In the genomic region with DNA sequence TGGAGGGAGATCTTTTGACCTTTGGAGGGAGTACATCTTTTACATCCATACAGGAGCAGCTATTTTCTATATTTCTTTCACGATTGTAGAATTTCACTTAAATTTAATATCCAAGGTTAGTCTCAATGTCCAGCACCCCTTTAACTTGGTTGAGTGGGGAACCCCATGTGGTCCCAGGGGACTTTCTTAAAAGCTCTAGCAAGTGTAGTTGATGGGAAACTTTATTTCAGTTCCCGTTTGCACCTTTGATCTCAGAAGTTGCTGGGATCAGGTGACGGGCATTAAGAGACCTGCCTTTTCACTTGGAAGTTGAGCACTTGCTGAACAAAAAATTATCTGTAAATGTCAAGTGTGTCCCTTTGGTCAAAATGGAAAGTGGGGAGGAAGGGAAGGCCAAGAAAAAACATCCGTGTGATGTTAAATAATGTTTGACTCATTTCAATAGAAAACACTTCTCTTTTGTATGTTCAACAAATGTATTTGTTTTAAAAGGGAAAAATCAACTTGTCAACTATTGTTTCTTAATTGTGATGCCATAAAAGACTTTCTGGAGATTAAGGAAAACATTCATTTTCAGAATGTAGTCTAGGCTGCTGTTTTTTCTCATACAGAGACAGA, we compare ENCODE assay signal across 20 cellular contexts.
DNase-seq lines count a peak whose midpoint lies in the region; ATAC-seq, FAIRE-seq and TF ChIP-seq lines count a peak whose summit lies in the region.
"Had no signal": no experiment of that assay in that cellular context is flagged by ENCODE, and none has a peak within 500 bp of the region (broad histone marks: within the 10 kb centered on the region; RNA-seq: fewer than 3 reads in every experiment).

No MANE protein-coding gene starts in this region.

- peaks cover 75% of the 10 kb centered on the region for H4K20me1 ChIP-seq in smooth muscle cell (ENCODE audit: low read depth)

- H3K36me3 Mint-ChIP-seq in T-helper 17 cell (ENCODE audit: low read depth): no peaks in the 10 kb centered on the region
- peaks cover 9 to 16% of the 10 kb centered on the region in 2 donors for H3K36me3 Mint-ChIP-seq in stimulated activated naive B cell treated with anti-CD40 and anti-IgM and Interleukin-4, amounts not matched to agents 10 μg/mL and 1 μg/mL and 100 μg/mL, for 72 hours

- peaks cover 20% of the 10 kb centered on the region for H3K4me1 Mint-ChIP-seq in T-helper 17 cell
- peaks cover 17 to 34% of the 10 kb centered on the region in 2 donors for H3K4me1 Mint-ChIP-seq in stimulated activated naive B cell treated with anti-CD40 and anti-IgM and Interleukin-4, amounts not matched to agents 10 μg/mL and 1 μg/mL and 100 μg/mL, for 72 hours

- no peak overlapping the region for H3K9ac ChIP-seq in smooth muscle cell (ENCODE audit: low read depth)
- H3K9ac ChIP-seq: SK-N-SH had no signal

- H3K27ac Mint-ChIP-seq in T-helper 17 cell: peak overlapping the region; percentile 96
- no peak overlapping the region for H3K27ac Mint-ChIP-seq in stimulated activated naive B cell treated with anti-CD40 and anti-IgM and Interleukin-4, amounts not matched to agents 10 μg/mL and 1 μg/mL and 100 μg/mL, for 72 hours
- H3K27ac Mint-ChIP-seq: activated naive CD8-positive, alpha-beta T cell treated with anti-CD3 and anti-CD28 coated beads, Interleukin-2, amount 50 U/mL, for 24 hours had no signal

- no peak overlapping the region for H3K4me3 ChIP-seq in smooth muscle cell
- H3K4me3 ChIP-seq: Peyer's patch, prostate gland had no signal

- no peaks in the 10 kb centered on the region for H3F3A ChIP-seq in smooth muscle cell (ENCODE audit: low read depth)

- peaks cover 5% of the 10 kb centered on the region for H3K79me2 ChIP-seq in smooth muscle cell (ENCODE audit: low read depth)

- H3K27ac ChIP-seq in smooth muscle cell (ENCODE audit: low read depth): no peak overlapping the region
- H3K27ac ChIP-seq: foreskin keratinocyte, Peyer's patch, prostate gland had no signal

- no peak for DNase-seq in T-helper 17 cell
- DNase-seq in stimulated activated naive B cell treated with anti-CD40 and anti-IgM and Interleukin-4, amounts not matched to agents 10 μg/mL and 1 μg/mL and 100 μg/mL, for 72 hours: peak; percentile 41
- DNase-seq in T-helper 1 cell: no peak
- no peak for DNase-seq in urothelium cell line (ENCODE audit: low spot score)
- no peak for DNase-seq in smooth muscle cell (lab: John Stamatoyannopoulos, UW; ENCODE audit: unreplicated experiment)
- DNase-seq: activated CD4-positive, alpha-beta T cell treated with anti-CD3 and anti-CD28 coated beads, Interleukin-2, amount 50 U/mL, for 4 hours; activated naive CD8-positive, alpha-beta T cell treated with anti-CD3 and anti-CD28 coated beads, Interleukin-2, amount 50 U/mL, for 24 hours; activated T-cell treated with anti-CD3 and anti-CD28 coated beads, Interleukin-2, amount 50 U/mL, for 4 hours; central memory CD4-positive, alpha-beta T cell; foreskin keratinocyte; left ventricle myocardium superior; NCI-H2081 treated with DMSO at 0.1 percent for 48 hours; NCI-H748 treated with DMSO at 0.1 percent for 48 hours; Peyer's patch had no signal

- H3K9me3 Mint-ChIP-seq in stimulated activated naive B cell treated with anti-CD40 and anti-IgM and Interleukin-4, amounts not matched to agents 10 μg/mL and 1 μg/mL and 100 μg/mL, for 72 hours: no peaks in the 10 kb centered on the region
- H3K9me3 Mint-ChIP-seq: activated naive CD8-positive, alpha-beta T cell treated with anti-CD3 and anti-CD28 coated beads, Interleukin-2, amount 50 U/mL, for 24 hours; activated T-cell treated with anti-CD3 and anti-CD28 coated beads, Interleukin-2, amount 50 U/mL, for 4 hours had no signal

- no peak overlapping the region for H2AFZ ChIP-seq in smooth muscle cell (ENCODE audit: low read depth)

- TF ChIP-seq CTCF in smooth muscle cell (IDR thresholded peaks at IDR 0.05; ENCODE audit: borderline replicate concordance, insufficient read depth, poor library complexity, severe bottlenecking): no peak

- no peak for FAIRE-seq in urothelium cell line (lab: Jason Lieb, UNC)
- FAIRE-seq: HepG2 had no signal

- no peak overlapping the region for H3K4me3 Mint-ChIP-seq in T-helper 17 cell
- no peak overlapping the region for H3K4me3 Mint-ChIP-seq in stimulated activated naive B cell treated with anti-CD40 and anti-IgM and Interleukin-4, amounts not matched to agents 10 μg/mL and 1 μg/mL and 100 μg/mL, for 72 hours
- H3K4me3 Mint-ChIP-seq: activated naive CD8-positive, alpha-beta T cell treated with anti-CD3 and anti-CD28 coated beads, Interleukin-2, amount 50 U/mL, for 24 hours; activated T-cell treated with anti-CD3 and anti-CD28 coated beads, Interleukin-2, amount 50 U/mL, for 4 hours had no signal

- H3K9me3 ChIP-seq in T-helper 17 cell (ENCODE audit: control insufficient read depth, low read length, poor library complexity, severe bottlenecking) (no peaks in the 10 kb centered on the region), smooth muscle cell (replicated peaks; ENCODE audit: low read depth) (no peaks in the 10 kb centered on the region)
- H3K9me3 ChIP-seq: BE2C, Peyer's patch, prostate gland, SK-N-SH had no signal

- H3K36me3 ChIP-seq in smooth muscle cell (ENCODE audit: low read depth): no peaks in the 10 kb centered on the region
- H3K36me3 ChIP-seq: BE2C, prostate gland had no signal

- H3K4me2 ChIP-seq in smooth muscle cell: no peak overlapping the region
- H3K4me2 ChIP-seq: SK-N-SH had no signal

- H3K27me3 Mint-ChIP-seq in T-helper 17 cell: no peaks in the 10 kb centered on the region
- no peaks in the 10 kb centered on the region for H3K27me3 Mint-ChIP-seq in stimulated activated naive B cell treated with anti-CD40 and anti-IgM and Interleukin-4, amounts not matched to agents 10 μg/mL and 1 μg/mL and 100 μg/mL, for 72 hours
- H3K27me3 Mint-ChIP-seq: activated naive CD8-positive, alpha-beta T cell treated with anti-CD3 and anti-CD28 coated beads, Interleukin-2, amount 50 U/mL, for 24 hours had no signal

- ATAC-seq in GM18499 (IDR thresholded peaks at IDR 0.05; ENCODE audit: insufficient read depth, unreplicated experiment): peak; percentile 42
- peak; percentile 34 for ATAC-seq in GM21786 (IDR thresholded peaks at IDR 0.05; ENCODE audit: unreplicated experiment)
- ATAC-seq in T-helper 17 cell: no peak
- peak; percentile 80 to 84 for ATAC-seq in stimulated activated naive B cell treated with anti-CD40 and anti-IgM and Interleukin-4, amounts not matched to agents 10 μg/mL and 1 μg/mL and 100 μg/mL, for 72 hours (replicated peaks)
- ATAC-seq: activated naive CD8-positive, alpha-beta T cell treated with anti-CD3 and anti-CD28 coated beads, Interleukin-2, amount 50 U/mL, for 24 hours; activated T-cell treated with anti-CD3 and anti-CD28 coated beads, Interleukin-2, amount 50 U/mL, for 4 hours; foreskin keratinocyte; HepG2; left ventricle myocardium superior had no signal

- H3K27me3 ChIP-seq in smooth muscle cell (ENCODE audit: low read depth): peaks cover 3% of the 10 kb centered on the region
- H3K27me3 ChIP-seq: BE2C, foreskin keratinocyte, Peyer's patch had no signal

- 98% methylated on average over 4 of the region's 4 CpGs for WGBS in smooth muscle cell (ENCODE audit: low lambda C conversion rate)

- no peaks in the 10 kb centered on the region for H3K4me1 ChIP-seq in smooth muscle cell (ENCODE audit: low read depth)
- H3K4me1 ChIP-seq: foreskin keratinocyte, Peyer's patch, prostate gland had no signal
